ENCODE assay signal across 1 cellular context in the genomic region with DNA sequence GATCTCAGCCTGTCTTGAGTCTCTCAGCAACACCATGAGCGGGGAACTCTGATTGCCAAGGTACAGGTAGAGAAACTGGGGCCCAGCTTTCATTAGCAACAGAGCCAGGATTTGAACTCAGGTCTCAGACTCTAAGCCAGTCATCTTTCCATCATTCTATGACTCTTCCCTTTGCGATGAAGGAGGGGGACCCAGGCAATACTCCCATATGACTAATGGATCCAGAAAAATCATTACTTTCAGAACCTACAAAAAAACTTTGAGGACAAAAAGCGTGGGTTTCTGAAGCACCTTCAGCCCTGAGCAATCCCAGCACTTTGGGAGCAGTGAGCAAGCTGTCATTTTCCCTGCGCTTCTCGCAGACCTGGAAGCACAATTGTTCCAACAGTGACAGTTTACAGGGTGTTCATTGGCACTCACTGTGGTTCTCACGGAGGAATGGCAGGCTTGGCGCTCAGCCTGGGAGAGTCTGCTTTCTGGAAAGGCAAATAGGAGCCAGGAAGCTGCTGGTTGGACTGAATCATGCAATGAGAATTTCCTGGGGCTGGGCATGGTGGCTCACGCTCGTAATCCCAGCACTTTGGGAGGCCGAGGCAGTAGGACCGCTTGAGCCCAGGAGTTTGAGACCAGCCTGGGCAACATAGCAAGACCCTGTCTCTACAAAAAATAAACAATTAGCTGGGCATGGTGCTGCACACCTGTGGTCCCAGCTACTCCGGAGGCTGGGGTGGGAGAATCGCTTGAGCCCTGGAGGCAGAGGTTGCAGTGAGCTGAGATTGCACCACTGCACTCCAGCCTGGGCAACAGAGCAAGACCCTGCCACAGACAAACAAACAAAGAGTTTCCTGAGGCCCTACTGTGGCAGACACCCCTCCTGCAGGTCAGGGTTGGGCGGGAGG.
TF ChIP-seq lines count a peak whose summit lies in the region.

No MANE protein-coding gene starts in this region.

TF ChIP-seq in HCT116, 20 proteins besides CTCF, POLR2A, EP300 and RAD21 (continued from another document):
- TF ChIP-seq, protein P1, sequence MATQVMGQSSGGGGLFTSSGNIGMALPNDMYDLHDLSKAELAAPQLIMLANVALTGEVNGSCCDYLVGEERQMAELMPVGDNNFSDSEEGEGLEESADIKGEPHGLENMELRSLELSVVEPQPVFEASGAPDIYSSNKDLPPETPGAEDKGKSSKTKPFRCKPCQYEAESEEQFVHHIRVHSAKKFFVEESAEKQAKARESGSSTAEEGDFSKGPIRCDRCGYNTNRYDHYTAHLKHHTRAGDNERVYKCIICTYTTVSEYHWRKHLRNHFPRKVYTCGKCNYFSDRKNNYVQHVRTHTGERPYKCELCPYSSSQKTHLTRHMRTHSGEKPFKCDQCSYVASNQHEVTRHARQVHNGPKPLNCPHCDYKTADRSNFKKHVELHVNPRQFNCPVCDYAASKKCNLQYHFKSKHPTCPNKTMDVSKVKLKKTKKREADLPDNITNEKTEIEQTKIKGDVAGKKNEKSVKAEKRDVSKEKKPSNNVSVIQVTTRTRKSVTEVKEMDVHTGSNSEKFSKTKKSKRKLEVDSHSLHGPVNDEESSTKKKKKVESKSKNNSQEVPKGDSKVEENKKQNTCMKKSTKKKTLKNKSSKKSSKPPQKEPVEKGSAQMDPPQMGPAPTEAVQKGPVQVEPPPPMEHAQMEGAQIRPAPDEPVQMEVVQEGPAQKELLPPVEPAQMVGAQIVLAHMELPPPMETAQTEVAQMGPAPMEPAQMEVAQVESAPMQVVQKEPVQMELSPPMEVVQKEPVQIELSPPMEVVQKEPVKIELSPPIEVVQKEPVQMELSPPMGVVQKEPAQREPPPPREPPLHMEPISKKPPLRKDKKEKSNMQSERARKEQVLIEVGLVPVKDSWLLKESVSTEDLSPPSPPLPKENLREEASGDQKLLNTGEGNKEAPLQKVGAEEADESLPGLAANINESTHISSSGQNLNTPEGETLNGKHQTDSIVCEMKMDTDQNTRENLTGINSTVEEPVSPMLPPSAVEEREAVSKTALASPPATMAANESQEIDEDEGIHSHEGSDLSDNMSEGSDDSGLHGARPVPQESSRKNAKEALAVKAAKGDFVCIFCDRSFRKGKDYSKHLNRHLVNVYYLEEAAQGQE (IDR thresholded peaks at IDR 0.05; ENCODE audit: low read depth), result no peak
- TF ChIP-seq CBX3 (IDR thresholded peaks at IDR 0.05; ENCODE audit: low read depth), result peak; percentile 73
- TF ChIP-seq CEBPB (IDR thresholded peaks at IDR 0.05; ENCODE audit: low read depth), result no peak
- TF ChIP-seq EGR1 (IDR thresholded peaks at IDR 0.05; ENCODE audit: low read depth), result no peak
- TF ChIP-seq EZH2phosphoT487 (IDR thresholded peaks at IDR 0.05; ENCODE audit: borderline replicate concordance), result no peak
